16 cellular contexts compared by ENCODE assay signal in the genomic region with DNA sequence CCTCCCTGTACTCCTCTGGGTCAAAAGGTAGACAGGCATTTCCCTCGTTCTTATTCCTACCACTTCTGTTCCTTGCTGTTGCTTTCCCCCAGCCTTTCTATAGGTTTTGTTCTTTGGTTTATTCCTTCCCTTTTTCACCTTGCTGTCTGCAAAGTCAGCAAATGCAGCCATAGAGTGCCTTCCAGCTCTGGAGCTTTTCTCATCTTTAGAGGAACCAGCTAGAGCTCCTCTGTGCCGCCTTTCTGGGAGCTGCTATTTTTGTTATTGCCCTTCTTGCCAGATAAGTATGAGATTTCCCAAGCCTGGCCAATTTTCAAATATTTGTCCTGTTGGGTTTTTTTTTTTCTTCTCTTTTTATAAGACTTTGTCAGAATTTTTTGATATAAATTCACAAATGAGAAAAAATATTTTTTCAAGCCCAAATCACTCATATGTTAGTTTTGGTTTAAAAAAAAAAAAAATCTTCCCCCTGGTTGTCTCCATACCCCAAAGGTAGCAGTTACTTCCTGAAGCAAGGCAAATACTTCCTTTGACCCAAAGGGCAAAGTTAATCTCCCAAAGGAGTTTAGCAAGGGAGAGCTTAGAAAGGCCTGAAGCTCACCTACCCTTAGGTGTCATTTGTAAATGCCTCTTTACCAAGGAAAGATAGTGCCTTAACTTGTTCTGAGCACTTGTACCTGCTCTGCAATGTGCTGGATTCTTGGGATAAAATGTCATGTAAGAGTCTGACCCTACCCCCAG. TPM values are rescaled to one million over a fixed set of nuclear protein-coding genes. Genes with fewer than 3 reads are reported as not detected.
DNase-seq lines count a peak whose midpoint lies in the region; ATAC-seq and TF ChIP-seq lines count a peak whose summit lies in the region.
"Had no signal": no experiment of that assay in that cellular context is flagged by ENCODE, and none has a peak within 500 bp of the region (broad histone marks: within the 10 kb centered on the region; RNA-seq: fewer than 3 reads in every experiment).

No MANE protein-coding gene starts in this region.

- H3K79me2 ChIP-seq in GM23338 (replicated peaks; ENCODE audit: insufficient read depth) (no peaks in the 10 kb centered on the region), hepatocyte (no peaks in the 10 kb centered on the region)

- no peak overlapping the region for H3K4me3 ChIP-seq in GM23338
- H3K4me3 ChIP-seq in hepatocyte, result no peak overlapping the region
- H3K4me3 ChIP-seq: BLaER1, MG63 had no signal

- H3K9me3 Mint-ChIP-seq in CD14-positive monocyte, result peaks cover 0 to 4% (median 0%) of the 10 kb centered on the region in 7 donors
- H3K9me3 Mint-ChIP-seq in GM23338, result no peaks in the 10 kb centered on the region
- no peaks in the 10 kb centered on the region for H3K9me3 Mint-ChIP-seq in naive thymus-derived CD8-positive, alpha-beta T cell
- H3K9me3 Mint-ChIP-seq: dendritic cell treated with granulocyte-macrophage colony-stimulating factor and Interleukin-4, amounts not matched to agents 40 ng/mL and 50 ng/mL, for 4 days had no signal

- H3F3A ChIP-seq in GM23338 (replicated peaks; ENCODE audit: low read depth), result peaks cover 9% of the 10 kb centered on the region; the same call in 1 of the 2 replicates

- H3K36me3 ChIP-seq in GM23338 (ENCODE audit: insufficient read depth) (peaks cover 3% of the 10 kb centered on the region), hepatocyte (replicated peaks; ENCODE audit: insufficient read depth, low read depth) (no peaks in the 10 kb centered on the region)

- POLR2A ChIA-PET in naive thymus-derived CD8-positive, alpha-beta T cell (lab: Charles Lee), result no interaction called here

- H3K4me3 Mint-ChIP-seq in CD14-positive monocyte, result no peak overlapping the region
- no peak overlapping the region for H3K4me3 Mint-ChIP-seq in GM23338
- H3K4me3 Mint-ChIP-seq in naive thymus-derived CD8-positive, alpha-beta T cell, result no peak overlapping the region
- H3K4me3 Mint-ChIP-seq: dendritic cell treated with granulocyte-macrophage colony-stimulating factor and Interleukin-4, amounts not matched to agents 40 ng/mL and 50 ng/mL, for 4 days had no signal

- no peak for ATAC-seq in GM23338
- ATAC-seq in naive thymus-derived CD8-positive, alpha-beta T cell, result no peak
- no peak for ATAC-seq in HG03342 (IDR thresholded peaks at IDR 0.05; ENCODE audit: unreplicated experiment)
- ATAC-seq in HG02571 (IDR thresholded peaks at IDR 0.05; ENCODE audit: unreplicated experiment), result no peak
- ATAC-seq: esophagus mucosa had no signal

- no peaks in the 10 kb centered on the region for H3K27me3 ChIP-seq in GM23338 (ENCODE audit: insufficient read depth)
- H3K27me3 ChIP-seq in hepatocyte, result no peaks in the 10 kb centered on the region
- H3K27me3 ChIP-seq: BLaER1, MG63 had no signal

- H3K27me3 Mint-ChIP-seq in CD14-positive monocyte (ENCODE audit: low read depth in 3 of 3) (peaks cover 5 to 8% (median 6%) of the 10 kb centered on the region in 3 donors), GM23338 (ENCODE audit: insufficient read depth, low read depth, poor library complexity) (peaks cover 9% of the 10 kb centered on the region)
- H3K27me3 Mint-ChIP-seq in naive thymus-derived CD8-positive, alpha-beta T cell, result no peaks in the 10 kb centered on the region

- no peaks in the 10 kb centered on the region for H3K9me3 ChIP-seq in hepatocyte (ENCODE audit: low read depth)
- H3K9me3 ChIP-seq: BLaER1, MG63, SK-N-SH had no signal

- H3K27ac ChIP-seq in GM23338 (ENCODE audit: low read depth), result 0 out of 2 replicates have a peak overlapping the region, but pooled peaks have one; percentile 26
- H3K27ac ChIP-seq in hepatocyte, result no peak overlapping the region
- H3K27ac ChIP-seq: BLaER1 had no signal

- 90% methylated on average over 2 of the region's 2 CpGs for WGBS in hepatocyte (ENCODE audit: low lambda C conversion rate, missing lambda C conversion rate)

- H3K4me2 ChIP-seq in GM23338 (no peak overlapping the region), hepatocyte (no peak overlapping the region)
- H3K4me2 ChIP-seq: BLaER1, SK-N-SH had no signal

- H3K4me1 Mint-ChIP-seq in CD14-positive monocyte (peaks cover 12% of the 10 kb centered on the region), GM23338 (peaks cover 13% of the 10 kb centered on the region; the same call in 2 of the 3 replicates)
- H3K4me1 Mint-ChIP-seq in naive thymus-derived CD8-positive, alpha-beta T cell, result peaks cover 7 to 8% (median 8%) of the 10 kb centered on the region in 4 donors

- TF ChIP-seq CTCF in CD14-positive monocyte (IDR thresholded peaks at IDR 0.05), result no peak
- no peak for TF ChIP-seq CTCF in GM23338 (conservative IDR thresholded peaks at IDR 0.05; ENCODE audit: low read depth in 2 of 2)
- TF ChIP-seq CTCF in hepatocyte (IDR thresholded peaks at IDR 0.05; ENCODE audit: poor library complexity), result no peak

- H3K36me3 Mint-ChIP-seq in CD14-positive monocyte, result peaks cover 24 to 39% of the 10 kb centered on the region in 2 donors
- H3K36me3 Mint-ChIP-seq in GM23338 (ENCODE audit: low read depth), result peaks cover 2% of the 10 kb centered on the region; the same call in 1 of the 3 replicates
- H3K36me3 Mint-ChIP-seq in naive thymus-derived CD8-positive, alpha-beta T cell, result peaks cover 0 to 32% (median 6%) of the 10 kb centered on the region in 3 donors

- H2AFZ ChIP-seq in GM23338 (no peak overlapping the region), hepatocyte (no peak overlapping the region)

- peak overlapping the region in 5 of 7 donors; percentile 38 to 63 (median 51) for H3K27ac Mint-ChIP-seq in CD14-positive monocyte
- H3K27ac Mint-ChIP-seq in GM23338, result no peak overlapping the region
- H3K27ac Mint-ChIP-seq in naive thymus-derived CD8-positive, alpha-beta T cell, result peak overlapping the region in 8 of 10 donors; percentile 41 to 78 (median 61)

- intact Hi-C loops in CD14-positive monocyte (cut with micrococcal nuclease), result no loop called here

- H3K9me2 ChIP-seq in GM23338 (ENCODE audit: insufficient read depth), result no peaks in the 10 kb centered on the region
- H3K9me2 ChIP-seq in hepatocyte (replicated peaks; ENCODE audit: insufficient read depth), result no peaks in the 10 kb centered on the region
- H3K9me2 ChIP-seq: SK-N-SH had no signal

- H3K4me1 ChIP-seq in GM23338 (ENCODE audit: insufficient read depth) (peaks cover 9% of the 10 kb centered on the region), hepatocyte (ENCODE audit: insufficient read depth) (peaks cover 3% of the 10 kb centered on the region)

- H4K20me1 ChIP-seq in GM23338 (replicated peaks; ENCODE audit: insufficient read depth), result no peaks in the 10 kb centered on the region
- no peaks in the 10 kb centered on the region for H4K20me1 ChIP-seq in hepatocyte (ENCODE audit: insufficient read depth, poor library complexity, severe bottlenecking)
- H4K20me1 ChIP-seq: BLaER1 had no signal

- DNase-seq in CD14-positive monocyte (ENCODE audit: low spot score) (no peak), GM23338 (ENCODE audit: low spot score) (no peak), fibroblast of gingiva (ENCODE audit: low read depth) (peak; percentile 51), hepatocyte (ENCODE audit: low spot score) (no peak), NCI-H1092 (lab: John Stamatoyannopoulos, UW) (no peak)
- no peak for DNase-seq in naive thymus-derived CD8-positive, alpha-beta T cell
- DNase-seq: activated CD4-positive, alpha-beta T cell treated with anti-CD3 and anti-CD28 coated beads, Interleukin-2, amount 50 U/mL, for 48 hours; MG63; NCI-H2029 treated with DMSO at 0.1 percent for 48 hours; NCI-H526; SK-N-SH had no signal

TF ChIP-seq in GM23338, 12 proteins besides CTCF, POLR2A, EP300 and RAD21 (continues in another document):
- no peak for TF ChIP-seq POLR2AphosphoS5 (IDR thresholded peaks at IDR 0.05; ENCODE audit: low read depth)
- TF ChIP-seq CREB1 (CRISPR knock-in tag; IDR thresholded peaks at IDR 0.05; ENCODE audit: low read depth), result no peak
- no peak for TF ChIP-seq JUNB (IDR thresholded peaks at IDR 0.05; ENCODE audit: unreplicated experiment)
- no peak for TF ChIP-seq STAT1 (IDR thresholded peaks at IDR 0.05; ENCODE audit: unreplicated experiment)
- no peak for TF ChIP-seq REST (IDR thresholded peaks at IDR 0.05; ENCODE audit: unreplicated experiment)
- no peak for TF ChIP-seq ZNF331 (CRISPR knock-in tag; IDR thresholded peaks at IDR 0.05; ENCODE audit: low read depth)
- TF ChIP-seq EZH2phosphoT487 (IDR thresholded peaks at IDR 0.05; ENCODE audit: unreplicated experiment), result no peak
- TF ChIP-seq NANOG (IDR thresholded peaks at IDR 0.05; ENCODE audit: borderline replicate concordance), result no peak
- no peak for TF ChIP-seq EZH2 (IDR thresholded peaks at IDR 0.05; ENCODE audit: low read depth, unreplicated experiment)

RNA-seq across cellular contexts. Expression of gene TTC27, which starts 5.1 kb away (rescaled TPM):
- polyA plus RNA-seq in CD14-positive monocyte (1 to 10 TPM; 4.0 to 4.8 TPM), GM23338 (2016; fragmentation: Nextera tagmentation; extraction: Ambion mirVana) (10.8 and 11.8 TPM in 2 replicates), hepatocyte (9.6 and 12.7 TPM in 2 replicates)
- 26.4 and 41.3 TPM in 2 replicates for total RNA-seq in GM23338 (2014; rRNA removed; shearing (Covaris generic))
- 10 to 100 TPM; 22.1 to 28.3 TPM for total RNA-seq in naive thymus-derived CD8-positive, alpha-beta T cell
- polyA plus RNA-seq in naive thymus-derived CD8-positive, alpha-beta T cell, result 10 to 100 TPM; 19.5 to 29.1 (median 24.8) TPM
- total RNA-seq in hepatocyte, result 10.7 and 20.6 TPM in 2 replicates
